Comparison of ENCODE assay signal across 1 cellular context in genomic region chr4:78775278-78776030, GRCh38.
A peak's percentile ranks its signal among the peaks of the same experiment; 100 is the strongest.
TF ChIP-seq lines count a peak whose summit lies in the region.

No MANE protein-coding gene starts in this region.

TF ChIP-seq in SK-N-SH, 30 proteins besides CTCF, POLR2A, EP300 and RAD21 (continued from another document):
- TF ChIP-seq ZBTB33 (IDR thresholded peaks at IDR 0.05; ENCODE audit: borderline replicate concordance, low read depth) (no peak), IRF3 (IDR thresholded peaks at IDR 0.05; ENCODE audit: low read depth, low read length) (no peak), MEF2A (IDR thresholded peaks at IDR 0.05; ENCODE audit: borderline replicate concordance, low read depth) (no peak), JUND (IDR thresholded peaks at IDR 0.05) (no peak), ELF1 (IDR thresholded peaks at IDR 0.05) (no peak; the same call in 1 of the 2 replicates), EZH2phosphoT487 (IDR thresholded peaks at IDR 0.05; ENCODE audit: borderline replicate concordance, low read depth) (no peak), CHD2 (IDR thresholded peaks at IDR 0.05; ENCODE audit: low read length, partially characterized antibody) (peak; percentile 63), RXRA (IDR thresholded peaks at IDR 0.05; ENCODE audit: borderline replicate concordance, low read depth) (no peak), FOSL2 (IDR thresholded peaks at IDR 0.05; ENCODE audit: borderline replicate concordance, low read depth) (no peak), MAX (IDR thresholded peaks at IDR 0.05; ENCODE audit: low read depth) (peak; percentile 80), YY1 (IDR thresholded peaks at IDR 0.05; ENCODE audit: low read depth) (0 out of 2 replicates have a peak, but pooled peaks have one; percentile 51), SMC3 (IDR thresholded peaks at IDR 0.05; ENCODE audit: low read depth, low read length) (no peak), NFIC (IDR thresholded peaks at IDR 0.05; ENCODE audit: borderline replicate concordance) (no peak), RFX5 (IDR thresholded peaks at IDR 0.05; ENCODE audit: low read length) (no peak), POLR2AphosphoS5 (IDR thresholded peaks at IDR 0.05; ENCODE audit: low read depth, low read length) (peak; percentile 61; the same call in 1 of the 2 replicates), USF1 (IDR thresholded peaks at IDR 0.05; ENCODE audit: borderline replicate concordance, low read depth) (peak; percentile 95), FOXJ3 (CRISPR knock-in tag; IDR thresholded peaks at IDR 0.05) (no peak), PBX3 (IDR thresholded peaks at IDR 0.05) (no peak), TAF1 (IDR thresholded peaks at IDR 0.05; ENCODE audit: borderline replicate concordance, low read depth, low read length) (0 out of 2 replicates have a peak, but pooled peaks have one; percentile 38), REST (IDR thresholded peaks at IDR 0.05; ENCODE audit: low read depth, low read length) (no peak), NRF1 (IDR thresholded peaks at IDR 0.05; ENCODE audit: low read depth, low read length) (peak; percentile 80), GATA2 (CRISPR knock-in tag; IDR thresholded peaks at IDR 0.05) (no peak)
